ENCODE assay signal across 21 cellular contexts in genomic region chr11:79067355-79067685, GRCh38.
DNase-seq lines count a peak whose midpoint lies in the region; ATAC-seq and TF ChIP-seq lines count a peak whose summit lies in the region.
"Had no signal": no experiment of that assay in that cellular context is flagged by ENCODE, and none has a peak within 500 bp of the region (broad histone marks: within the 10 kb centered on the region; RNA-seq: fewer than 3 reads in every experiment).

No MANE protein-coding gene starts in this region.

- no peaks in the 10 kb centered on the region for H3K9me3 ChIP-seq in lower lobe of right lung
- H3K9me3 ChIP-seq in left lung, result no peaks in the 10 kb centered on the region

- no peaks in the 10 kb centered on the region; the same call in 2 of the 3 replicates for H3K36me3 Mint-ChIP-seq in GM23338 (ENCODE audit: low read depth)
- no peaks in the 10 kb centered on the region for H3K36me3 Mint-ChIP-seq in chondrocyte (ENCODE audit: low read depth)
- H3K36me3 Mint-ChIP-seq in progenitor cell of endocrine pancreas (ENCODE audit: insufficient read depth), result peaks cover 7% of the 10 kb centered on the region
- H3K36me3 Mint-ChIP-seq in activated T-helper 1 cell treated with anti-CD3 and anti-CD28 coated beads, Interleukin-12 subunit alpha, Interleukin-12 subunit beta, Interleukin-2, Interleukin-4 antibody, amounts not matched to agents 30 ng/mL and 10 ng/mL and 1 ng/mL, durations not matched to agents 14 hours and 24 hours and 36 hours (ENCODE audit: low read depth), result no peaks in the 10 kb centered on the region
- no peaks in the 10 kb centered on the region for H3K36me3 Mint-ChIP-seq in CD14-positive monocyte

- H3K27ac ChIP-seq in GM23338 (ENCODE audit: low read depth), result no peak overlapping the region
- no peak overlapping the region for H3K27ac ChIP-seq in lower lobe of right lung
- no peak overlapping the region for H3K27ac ChIP-seq in left lung
- H3K27ac ChIP-seq: C4-2B, GM23248, HL-60 had no signal

- H3K27me3 ChIP-seq in GM23338 (ENCODE audit: insufficient read depth), result no peaks in the 10 kb centered on the region
- peaks cover 8% of the 10 kb centered on the region for H3K27me3 ChIP-seq in lower lobe of right lung (ENCODE audit: low read depth)
- no peaks in the 10 kb centered on the region for H3K27me3 ChIP-seq in left lung

- H3K27me3 Mint-ChIP-seq in GM23338 (ENCODE audit: insufficient read depth, low read depth, poor library complexity) (peaks cover 9% of the 10 kb centered on the region), chondrocyte (ENCODE audit: low read depth) (no peaks in the 10 kb centered on the region), progenitor cell of endocrine pancreas (no peaks in the 10 kb centered on the region), CD14-positive monocyte (ENCODE audit: low read depth in 3 of 3) (peaks cover 13 to 17% (median 14%) of the 10 kb centered on the region in 3 donors)
- H3K27me3 Mint-ChIP-seq in activated T-helper 1 cell treated with anti-CD3 and anti-CD28 coated beads, Interleukin-12 subunit alpha, Interleukin-12 subunit beta, Interleukin-2, Interleukin-4 antibody, amounts not matched to agents 30 ng/mL and 10 ng/mL and 1 ng/mL, durations not matched to agents 14 hours and 24 hours and 36 hours (ENCODE audit: insufficient read depth), result peaks cover 4% of the 10 kb centered on the region

- intact Hi-C loops in lower lobe of right lung (cut with DNase I) (no loop called here), CD14-positive monocyte (cut with micrococcal nuclease) (no loop called here), left lung (cut with DNase I) (no loop called here)
- intact Hi-C loops in activated T-helper 1 cell treated with anti-CD3 and anti-CD28 coated beads, Interleukin-12 subunit alpha, Interleukin-12 subunit beta, Interleukin-2, Interleukin-4 antibody, amounts not matched to agents 30 ng/mL and 10 ng/mL and 1 ng/mL, durations not matched to agents 14 hours and 24 hours and 36 hours (cut with micrococcal nuclease), result no loop called here

- peaks cover 12% of the 10 kb centered on the region for H3K4me1 ChIP-seq in GM23338 (ENCODE audit: insufficient read depth)
- H3K4me1 ChIP-seq in lower lobe of right lung, result no peaks in the 10 kb centered on the region
- no peaks in the 10 kb centered on the region for H3K4me1 ChIP-seq in left lung

- H3K9me2 ChIP-seq in GM23338 (ENCODE audit: insufficient read depth), result no peaks in the 10 kb centered on the region

- H2AFZ ChIP-seq in GM23338, result peak overlapping the region; percentile 80; the same call in 1 of the 2 replicates
- H2AFZ ChIP-seq: GM23248 had no signal

- H3K36me3 ChIP-seq in GM23338 (ENCODE audit: insufficient read depth) (no peaks in the 10 kb centered on the region), lower lobe of right lung (no peaks in the 10 kb centered on the region), left lung (no peaks in the 10 kb centered on the region)

- no peak for DNase-seq in GM23338 (ENCODE audit: low spot score)
- no peak for DNase-seq in chondrocyte (ENCODE audit: low spot score)
- DNase-seq in lower lobe of right lung, result no peak
- no peak for DNase-seq in progenitor cell of endocrine pancreas (ENCODE audit: low spot score, unreplicated experiment)
- DNase-seq in activated T-helper 1 cell treated with anti-CD3 and anti-CD28 coated beads, Interleukin-12 subunit alpha, Interleukin-12 subunit beta, Interleukin-2, Interleukin-4 antibody, amounts not matched to agents 30 ng/mL and 10 ng/mL and 1 ng/mL, durations not matched to agents 14 hours and 24 hours and 36 hours (ENCODE audit: low spot score), result no peak
- DNase-seq in CD14-positive monocyte (ENCODE audit: low spot score), result no peak
- DNase-seq in left lung, result no peak
- DNase-seq in GM20000 (ENCODE audit: low spot score), result no peak
- DNase-seq: COR-L47; GM23248; KG1; NCI-H1048; NCI-H146; NCI-H226; NCI-H69; NK-92 treated with Interleukin-12 subunit alpha and Interleukin-12 subunit beta, amount 100 ng/mL, for 24 hours; OCI-M1; RPMI8226 had no signal

- TF ChIP-seq CTCF in GM23338 (conservative IDR thresholded peaks at IDR 0.05; ENCODE audit: low read depth in 2 of 2) (no peak), chondrocyte (IDR thresholded peaks at IDR 0.05) (no peak), lower lobe of right lung (IDR thresholded peaks at IDR 0.05) (no peak), progenitor cell of endocrine pancreas (IDR thresholded peaks at IDR 0.05; ENCODE audit: unreplicated experiment) (no peak), CD14-positive monocyte (IDR thresholded peaks at IDR 0.05) (no peak), left lung (IDR thresholded peaks at IDR 0.05) (no peak), GM20000 (IDR thresholded peaks at IDR 0.05; ENCODE audit: extremely low read depth, missing control alignments) (no peak)

- H3K4me3 Mint-ChIP-seq in GM23338 (peak overlapping the region; percentile 33; the same call in 2 of the 3 replicates), chondrocyte (ENCODE audit: unreplicated experiment) (peak overlapping the region; percentile 53), progenitor cell of endocrine pancreas (ENCODE audit: low read depth) (peak overlapping the region; percentile 39), CD14-positive monocyte (no peak overlapping the region)
- H3K4me3 Mint-ChIP-seq in activated T-helper 1 cell treated with anti-CD3 and anti-CD28 coated beads, Interleukin-12 subunit alpha, Interleukin-12 subunit beta, Interleukin-2, Interleukin-4 antibody, amounts not matched to agents 30 ng/mL and 10 ng/mL and 1 ng/mL, durations not matched to agents 14 hours and 24 hours and 36 hours, result no peak overlapping the region

- ATAC-seq in GM23338 (no peak), lower lobe of right lung (no peak), left lung (no peak)
- ATAC-seq: GM12878 had no signal

- no peaks in the 10 kb centered on the region for H4K20me1 ChIP-seq in GM23338 (replicated peaks; ENCODE audit: insufficient read depth)

- no peak overlapping the region for H3K4me3 ChIP-seq in GM23338
- peak overlapping the region; percentile 8 for H3K4me3 ChIP-seq in lower lobe of right lung
- no peak overlapping the region for H3K4me3 ChIP-seq in left lung
- H3K4me3 ChIP-seq: GM12878, GM23248 had no signal

- H3K27ac Mint-ChIP-seq in GM23338, result no peak overlapping the region
- H3K27ac Mint-ChIP-seq in chondrocyte (ENCODE audit: unreplicated experiment), result no peak overlapping the region
- H3K27ac Mint-ChIP-seq in progenitor cell of endocrine pancreas, result peak overlapping the region; percentile 18
- no peak overlapping the region for H3K27ac Mint-ChIP-seq in activated T-helper 1 cell treated with anti-CD3 and anti-CD28 coated beads, Interleukin-12 subunit alpha, Interleukin-12 subunit beta, Interleukin-2, Interleukin-4 antibody, amounts not matched to agents 30 ng/mL and 10 ng/mL and 1 ng/mL, durations not matched to agents 14 hours and 24 hours and 36 hours
- no peak overlapping the region for H3K27ac Mint-ChIP-seq in CD14-positive monocyte

- peaks cover 30% of the 10 kb centered on the region for H3K4me1 Mint-ChIP-seq in GM23338
- H3K4me1 Mint-ChIP-seq in chondrocyte (ENCODE audit: low read depth), result peaks cover 12% of the 10 kb centered on the region
- H3K4me1 Mint-ChIP-seq in progenitor cell of endocrine pancreas (ENCODE audit: low read depth), result peaks cover 31% of the 10 kb centered on the region
- no peaks in the 10 kb centered on the region for H3K4me1 Mint-ChIP-seq in activated T-helper 1 cell treated with anti-CD3 and anti-CD28 coated beads, Interleukin-12 subunit alpha, Interleukin-12 subunit beta, Interleukin-2, Interleukin-4 antibody, amounts not matched to agents 30 ng/mL and 10 ng/mL and 1 ng/mL, durations not matched to agents 14 hours and 24 hours and 36 hours (ENCODE audit: low read depth)
- H3K4me1 Mint-ChIP-seq in CD14-positive monocyte, result no peaks in the 10 kb centered on the region

- no peak overlapping the region for H3K4me2 ChIP-seq in GM23338

- H3F3A ChIP-seq in GM23338 (replicated peaks; ENCODE audit: low read depth), result no peaks in the 10 kb centered on the region

- H3K9me3 Mint-ChIP-seq in GM23338 (no peaks in the 10 kb centered on the region), chondrocyte (ENCODE audit: low read depth) (no peaks in the 10 kb centered on the region), progenitor cell of endocrine pancreas (ENCODE audit: low read depth) (no peaks in the 10 kb centered on the region), CD14-positive monocyte (peaks cover 0 to 3% (median 0%) of the 10 kb centered on the region in 7 donors)
- H3K9me3 Mint-ChIP-seq in activated T-helper 1 cell treated with anti-CD3 and anti-CD28 coated beads, Interleukin-12 subunit alpha, Interleukin-12 subunit beta, Interleukin-2, Interleukin-4 antibody, amounts not matched to agents 30 ng/mL and 10 ng/mL and 1 ng/mL, durations not matched to agents 14 hours and 24 hours and 36 hours, result no peaks in the 10 kb centered on the region

- H3K79me2 ChIP-seq in GM23338 (replicated peaks; ENCODE audit: insufficient read depth), result no peaks in the 10 kb centered on the region

TF ChIP-seq in GM23338, 12 proteins besides CTCF, POLR2A, EP300 and RAD21 (continues in another document):
- TF ChIP-seq STAT1 (IDR thresholded peaks at IDR 0.05; ENCODE audit: unreplicated experiment) (no peak), EZH2phosphoT487 (IDR thresholded peaks at IDR 0.05; ENCODE audit: unreplicated experiment) (no peak)

Comparison
In these comparisons a context has a peak if more than half of its experiments do, and no peak if none do; other contexts are left out.
1. H3K4me3 Mint-ChIP-seq: peak in GM23338 (single experiment), chondrocyte (single experiment) and progenitor cell of endocrine pancreas (single experiment); none in activated T-helper 1 cell treated with anti-CD3 and anti-CD28 coated beads, Interleukin-12 subunit alpha, Interleukin-12 subunit beta, Interleukin-2, Interleukin-4 antibody, amounts not matched to agents 30 ng/mL and 10 ng/mL and 1 ng/mL, durations not matched to agents 14 hours and 24 hours and 36 hours (single experiment) and CD14-positive monocyte (0 of 2).